In the genomic region with DNA sequence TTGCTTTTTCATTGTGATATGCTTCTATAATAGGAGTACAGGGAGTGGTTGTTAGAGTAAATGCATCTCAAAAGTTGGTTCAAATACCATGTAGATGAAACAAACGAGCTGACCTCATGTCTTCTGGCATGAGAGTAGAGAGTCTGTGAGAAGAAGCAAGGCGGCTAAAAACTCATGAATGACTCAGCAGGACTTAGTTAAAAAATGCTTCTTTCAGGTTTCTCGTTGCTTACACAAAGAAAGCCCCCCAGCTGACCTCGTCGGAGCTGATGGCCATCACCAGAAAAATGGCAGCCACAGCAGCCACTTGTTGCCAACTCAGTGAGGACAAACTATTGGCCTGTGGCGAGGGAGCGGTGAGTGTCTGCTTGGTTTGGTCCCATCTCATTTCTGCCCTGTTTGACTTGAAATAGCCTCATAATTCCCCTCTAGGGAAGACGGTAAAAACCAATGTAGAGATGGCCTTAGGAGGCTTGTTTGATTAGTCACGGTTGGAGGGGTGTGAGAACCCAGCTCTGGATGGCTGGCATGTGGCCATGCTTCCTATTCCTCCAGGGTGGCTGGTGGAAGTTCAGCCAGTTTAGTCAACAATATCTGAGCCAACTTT, we compare ENCODE assay signal across 1 cellular context.
A peak's percentile ranks its signal among the peaks of the same experiment; 100 is the strongest.
TF ChIP-seq lines count a peak whose summit lies in the region.

No MANE protein-coding gene starts in this region.

TF ChIP-seq in Ishikawa, 13 proteins besides CTCF, POLR2A, EP300 and RAD21 (continued from another document):
- TF ChIP-seq, protein P1, sequence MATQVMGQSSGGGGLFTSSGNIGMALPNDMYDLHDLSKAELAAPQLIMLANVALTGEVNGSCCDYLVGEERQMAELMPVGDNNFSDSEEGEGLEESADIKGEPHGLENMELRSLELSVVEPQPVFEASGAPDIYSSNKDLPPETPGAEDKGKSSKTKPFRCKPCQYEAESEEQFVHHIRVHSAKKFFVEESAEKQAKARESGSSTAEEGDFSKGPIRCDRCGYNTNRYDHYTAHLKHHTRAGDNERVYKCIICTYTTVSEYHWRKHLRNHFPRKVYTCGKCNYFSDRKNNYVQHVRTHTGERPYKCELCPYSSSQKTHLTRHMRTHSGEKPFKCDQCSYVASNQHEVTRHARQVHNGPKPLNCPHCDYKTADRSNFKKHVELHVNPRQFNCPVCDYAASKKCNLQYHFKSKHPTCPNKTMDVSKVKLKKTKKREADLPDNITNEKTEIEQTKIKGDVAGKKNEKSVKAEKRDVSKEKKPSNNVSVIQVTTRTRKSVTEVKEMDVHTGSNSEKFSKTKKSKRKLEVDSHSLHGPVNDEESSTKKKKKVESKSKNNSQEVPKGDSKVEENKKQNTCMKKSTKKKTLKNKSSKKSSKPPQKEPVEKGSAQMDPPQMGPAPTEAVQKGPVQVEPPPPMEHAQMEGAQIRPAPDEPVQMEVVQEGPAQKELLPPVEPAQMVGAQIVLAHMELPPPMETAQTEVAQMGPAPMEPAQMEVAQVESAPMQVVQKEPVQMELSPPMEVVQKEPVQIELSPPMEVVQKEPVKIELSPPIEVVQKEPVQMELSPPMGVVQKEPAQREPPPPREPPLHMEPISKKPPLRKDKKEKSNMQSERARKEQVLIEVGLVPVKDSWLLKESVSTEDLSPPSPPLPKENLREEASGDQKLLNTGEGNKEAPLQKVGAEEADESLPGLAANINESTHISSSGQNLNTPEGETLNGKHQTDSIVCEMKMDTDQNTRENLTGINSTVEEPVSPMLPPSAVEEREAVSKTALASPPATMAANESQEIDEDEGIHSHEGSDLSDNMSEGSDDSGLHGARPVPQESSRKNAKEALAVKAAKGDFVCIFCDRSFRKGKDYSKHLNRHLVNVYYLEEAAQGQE (IDR thresholded peaks at IDR 0.05; ENCODE audit: low read depth), result no peak
- TF ChIP-seq NFIC (IDR thresholded peaks at IDR 0.05) (peak; percentile 88), TAF1 (IDR thresholded peaks at IDR 0.05; ENCODE audit: low read depth) (no peak), TCF12 (IDR thresholded peaks at IDR 0.05; ENCODE audit: low read depth) (peak; percentile 61), CEBPB (IDR thresholded peaks at IDR 0.05) (no peak), USF1 (IDR thresholded peaks at IDR 0.05) (no peak), TEAD4 (IDR thresholded peaks at IDR 0.05) (no peak)
TF ChIP-seq in Ishikawa: peak in this region for 5.
